ENCODE assay signal across 8 cellular contexts in the genomic region with DNA sequence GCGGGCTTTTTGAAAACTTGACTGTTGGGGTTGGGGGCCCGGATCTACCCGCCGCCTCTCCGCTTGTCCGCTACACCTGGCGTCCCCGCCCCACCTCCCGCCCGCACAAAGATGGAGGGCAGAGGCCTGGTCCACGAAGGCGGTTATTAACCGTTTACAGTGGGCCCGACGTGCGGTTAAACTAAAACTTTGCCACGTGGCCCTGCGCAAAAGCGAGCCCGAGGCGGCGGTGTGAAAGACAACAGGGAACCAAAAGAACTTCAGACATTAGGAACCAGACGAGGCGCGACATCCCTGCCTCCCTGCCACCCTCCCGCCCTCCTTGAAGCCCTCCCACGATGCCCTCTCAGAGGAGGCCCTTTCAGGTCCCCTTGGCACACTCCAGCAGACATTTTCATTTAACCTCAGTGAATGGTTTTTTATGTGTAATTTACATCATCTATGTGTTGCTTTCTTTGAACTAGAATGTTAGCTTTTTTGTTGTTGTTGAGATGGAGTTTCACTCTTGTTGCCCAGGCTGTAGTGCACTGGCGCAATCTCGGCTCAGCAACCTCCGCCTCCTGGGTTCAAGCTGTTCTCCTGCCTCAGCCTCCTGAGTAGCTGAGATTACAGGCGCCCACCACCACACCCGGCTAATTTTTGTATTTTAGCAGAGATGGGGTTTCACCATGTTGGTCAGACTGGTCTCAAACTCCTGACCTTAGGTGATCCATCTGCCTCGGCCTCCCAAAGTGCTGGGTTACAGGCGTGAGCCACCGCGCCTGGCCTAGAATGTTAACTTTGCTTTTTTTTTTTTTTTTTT. TPM values are rescaled to one million over a fixed set of nuclear protein-coding genes. Genes with fewer than 3 reads are reported as not detected.
DNase-seq lines count a peak whose midpoint lies in the region; ATAC-seq, FAIRE-seq and TF ChIP-seq lines count a peak whose summit lies in the region.

No MANE protein-coding gene starts in this region.

- H3K4me3 ChIP-seq in adipocyte (ENCODE audit: low read length) (peak overlapping the region; percentile 85), keratinocyte (ENCODE audit: control insufficient read depth in 2 of 3, extremely low read depth in 1 of 3, insufficient read depth in 2 of 3, low read depth in 1 of 3, low read length in 3 of 3) (peak overlapping the region; percentile 63 to 96 (median 95))

- peaks cover 15% of the 10 kb centered on the region for H3K4me1 ChIP-seq in adipocyte (ENCODE audit: control insufficient read depth, insufficient read depth, low read length)
- H3K4me1 ChIP-seq in keratinocyte (ENCODE audit: control insufficient read depth, extremely low read depth, insufficient read depth, low read length) = peaks cover 15% of the 10 kb centered on the region

- dilution Hi-C loops in keratinocyte (cut with MboI; ENCODE audit: extremely low pct_ligation_motif_present, low sequenced_read_pairs) = no loop called here

- in situ Hi-C loops in G401 (cut with HindIII; ENCODE audit: low sequenced_read_pairs) = no loop called here

- H3K9me1 ChIP-seq in keratinocyte (ENCODE audit: control insufficient read depth, extremely low read depth, insufficient read depth, low read length) = no peaks in the 10 kb centered on the region

- peaks cover 13% of the 10 kb centered on the region for H4K20me1 ChIP-seq in keratinocyte (ENCODE audit: control insufficient read depth, extremely low read depth, insufficient read depth, low read length)

- no peak for TF ChIP-seq CTCF in keratinocyte (optimal IDR thresholded peaks at IDR 0.05 in 1 of 3, IDR thresholded peaks at IDR 0.05 in 1 of 3, conservative IDR thresholded peaks at IDR 0.05 in 1 of 3; ENCODE audit: extremely low read depth in 1 of 3, insufficient read depth in 2 of 3, low read length in 3 of 3)

- H3K9ac ChIP-seq in adipocyte (ENCODE audit: low read length) = peak overlapping the region; percentile 93
- peak overlapping the region; percentile 99 for H3K9ac ChIP-seq in keratinocyte (ENCODE audit: control insufficient read depth, extremely low read depth, insufficient read depth, low read length)

- peak; percentile 5 for ATAC-seq in GM19043 (IDR thresholded peaks at IDR 0.05; ENCODE audit: low read depth, unreplicated experiment)
- peak; percentile 18 for ATAC-seq in HG03066 (IDR thresholded peaks at IDR 0.05; ENCODE audit: low read depth, unreplicated experiment)

- H3K27ac ChIP-seq in keratinocyte (ENCODE audit: control insufficient read depth, insufficient read depth, low read length) = peak overlapping the region; percentile 99
- H3K27ac ChIP-seq in substantia nigra (ENCODE audit: low read depth, low read length, poor library complexity, severe bottlenecking) = peak overlapping the region; percentile 99

- H3K27me3 ChIP-seq in adipocyte (replicated peaks; ENCODE audit: control insufficient read depth, insufficient read depth, low read length) (no peaks in the 10 kb centered on the region), keratinocyte (ENCODE audit: control insufficient read depth, extremely low read depth, insufficient read depth, low read length) (no peaks in the 10 kb centered on the region)

- H3K9me3 ChIP-seq in adipocyte (ENCODE audit: control insufficient read depth, low read length) = no peaks in the 10 kb centered on the region
- H3K9me3 ChIP-seq in keratinocyte (ENCODE audit: control insufficient read depth, low read depth, low read length) = no peaks in the 10 kb centered on the region

- peaks cover 40% of the 10 kb centered on the region for H3K79me2 ChIP-seq in keratinocyte (ENCODE audit: control insufficient read depth, insufficient read depth, low read length)

- DNase-seq in adipocyte (ENCODE audit: low read depth) (no peak), keratinocyte (ENCODE audit: low read depth, low spot score) (no peak), substantia nigra (lab: John Stamatoyannopoulos, UW) (peak in 2 of 49 donors; percentile 46 to 70), medulla oblongata (ENCODE audit: extremely low spot score) (no peak), G401 (ENCODE audit: low spot score) (no peak), NCI-H446 treated with DMSO at 0.1 percent for 48 hours (lab: John Stamatoyannopoulos, UW) (no peak)

- H3K4me2 ChIP-seq in keratinocyte (ENCODE audit: control insufficient read depth, extremely low read depth, insufficient read depth, low read depth, low read length) = peak overlapping the region; percentile 74

- H3K36me3 ChIP-seq in adipocyte (ENCODE audit: control insufficient read depth, insufficient read depth, low read length, severe bottlenecking) (no peaks in the 10 kb centered on the region), keratinocyte (ENCODE audit: control insufficient read depth in 2 of 2, extremely low read depth in 1 of 2, insufficient read depth in 2 of 2, low read length in 2 of 2) (peaks cover 0 to 13% of the 10 kb centered on the region in 2 experiments)

- FAIRE-seq in keratinocyte (lab: Jason Lieb, UNC) = no peak

- peak overlapping the region; percentile 90 for H2AFZ ChIP-seq in keratinocyte (ENCODE audit: control insufficient read depth, low read length)

RNA-seq across cellular contexts. Expression of a gene that starts 1.0 kb away (rescaled TPM):
- 8.4 to 11.6 TPM (median 11.4 TPM) in 3 replicates for polyA plus RNA-seq in keratinocyte
- polyA plus RNA-seq in keratinocyte (2011; ENCODE audit: low read depth) = 5.8 TPM
- 6.0 and 6.7 TPM in 2 replicates for polyA plus RNA-seq in keratinocyte (2011; cell fraction: cytosol; rRNA removed)
- polyA plus RNA-seq in keratinocyte (2011; cell fraction: nucleus; rRNA removed) = 7.3 TPM in 2 replicates
- 12.5 and 21.3 TPM in 2 replicates for polyA plus RNA-seq in keratinocyte (2012; ENCODE audit: low replicate concordance)
- polyA minus RNA-seq in keratinocyte = 3.9 to 5.0 TPM (median 4.8 TPM) in 3 replicates
- 23.2 TPM for polyA minus RNA-seq in keratinocyte (2011; cell fraction: cytosol; rRNA and poly(A)+ RNA removed)
- polyA minus RNA-seq in keratinocyte (2011; cell fraction: nucleus; rRNA and poly(A)+ RNA removed) = 4.3 and 7.1 TPM in 2 replicates
- total RNA-seq in G401 (2014; rRNA removed; shearing (Covaris generic)) = 79.3 and 83.7 TPM in 2 replicates

RNA-seq across cellular contexts. Expression of a gene that starts 19.3 kb away (rescaled TPM):
- polyA plus RNA-seq in keratinocyte = 1.5 to 3.3 TPM (median 2.5 TPM) in 3 replicates
- 0.10 TPM for polyA plus RNA-seq in keratinocyte (2011; ENCODE audit: low read depth)
- polyA plus RNA-seq in keratinocyte (2011; cell fraction: cytosol; rRNA removed) = 0.66 and 0.70 TPM in 2 replicates
- polyA plus RNA-seq in keratinocyte (2011; cell fraction: nucleus; rRNA removed) = 6.9 and 8.7 TPM in 2 replicates
- polyA plus RNA-seq in keratinocyte (2012; ENCODE audit: low replicate concordance) = 0.79 and 1.7 TPM in 2 replicates
- 5.1 to 19.3 TPM (median 6.6 TPM) in 3 replicates for polyA minus RNA-seq in keratinocyte
- polyA minus RNA-seq in keratinocyte (2011; cell fraction: cytosol; rRNA and poly(A)+ RNA removed) = 6.7 TPM
- 2.7 and 7.4 TPM in 2 replicates for polyA minus RNA-seq in keratinocyte (2011; cell fraction: nucleus; rRNA and poly(A)+ RNA removed)
- 0.86 and 1.2 TPM in 2 replicates for total RNA-seq in G401 (2014; rRNA removed; shearing (Covaris generic))
